In genomic region chr4:106892786-106893185, GRCh38 we compare ENCODE assay signal across 18 cellular contexts.
DNase-seq lines count a peak whose midpoint lies in the region; ATAC-seq, FAIRE-seq and TF ChIP-seq lines count a peak whose summit lies in the region.
"Had no signal": no experiment of that assay in that cellular context is flagged by ENCODE, and none has a peak within 500 bp of the region (broad histone marks: within the 10 kb centered on the region; RNA-seq: fewer than 3 reads in every experiment).

No MANE protein-coding gene starts in this region.

- TF ChIP-seq CTCF in WTC11 (IDR thresholded peaks at IDR 0.05) (no peak), kidney (IDR thresholded peaks at IDR 0.05; ENCODE audit: borderline replicate concordance, extremely low read depth, insufficient read depth) (no peak), spleen (IDR thresholded peaks at IDR 0.05 in 8 of 11, conservative IDR thresholded peaks at IDR 0.05 in 3 of 11) (no peak)

- no peak for ATAC-seq in WTC11
- no peak for ATAC-seq in naive thymus-derived CD8-positive, alpha-beta T cell
- ATAC-seq: GM12878 had no signal

- H3K4me1 Mint-ChIP-seq in WTC11 = no peaks in the 10 kb centered on the region
- no peaks in the 10 kb centered on the region for H3K4me1 Mint-ChIP-seq in naive thymus-derived CD8-positive, alpha-beta T cell
- H3K4me1 Mint-ChIP-seq: B cell; CD8-positive, alpha-beta memory T cell had no signal

- H3K4me3 Mint-ChIP-seq in WTC11 = no peak overlapping the region
- H3K4me3 Mint-ChIP-seq in naive thymus-derived CD8-positive, alpha-beta T cell = no peak overlapping the region
- H3K4me3 Mint-ChIP-seq: B cell; CD4-positive, CD25-positive, alpha-beta regulatory T cell; CD8-positive, alpha-beta memory T cell had no signal

- 69 to 90% (median 87%) methylated on average over 4 to 6 of the region's 6 CpGs for WGBS in spleen, 5 donors

- no peaks in the 10 kb centered on the region for H3K4me1 ChIP-seq in kidney (ENCODE audit: control insufficient read depth in 1 of 2, insufficient read depth in 1 of 2, low read depth in 1 of 2, low read length in 2 of 2)
- H3K4me1 ChIP-seq in spleen = no peaks in the 10 kb centered on the region
- H3K4me1 ChIP-seq: BLaER1 treated with 17β-estradiol and CSF1 and Interleukin-3, amounts not matched to agents 10 nM and 100 nM; HAP-1 had no signal

- H3K27me3 Mint-ChIP-seq in WTC11 (ENCODE audit: low read depth) = no peaks in the 10 kb centered on the region
- H3K27me3 Mint-ChIP-seq in naive thymus-derived CD8-positive, alpha-beta T cell = peaks cover 0 to 5% (median 0%) of the 10 kb centered on the region in 5 donors
- H3K27me3 Mint-ChIP-seq: B cell; CD4-positive, CD25-positive, alpha-beta regulatory T cell; CD8-positive, alpha-beta memory T cell had no signal

- CTCF ChIA-PET in WTC11 (lab: Charles Lee) = interaction anchor here (1.4 kb wide), 1 partner anchor 18 kb away, joined by 10 read pairs; no protein-coding TSS in a partner anchor

- H3K36me3 ChIP-seq in kidney (ENCODE audit: control insufficient read depth in 1 of 2, insufficient read depth in 2 of 2, low read length in 2 of 2) = no peaks in the 10 kb centered on the region
- H3K36me3 ChIP-seq in spleen = no peaks in the 10 kb centered on the region
- H3K36me3 ChIP-seq: BLaER1 treated with 17β-estradiol and CSF1 and Interleukin-3, amounts not matched to agents 10 nM and 100 nM; HAP-1 had no signal

- H3K36me3 Mint-ChIP-seq in WTC11 = 0 out of 2 replicates have a peak, but pooled peaks cover 2% of the 10 kb centered on the region
- no peaks in the 10 kb centered on the region for H3K36me3 Mint-ChIP-seq in naive thymus-derived CD8-positive, alpha-beta T cell
- H3K36me3 Mint-ChIP-seq: CD4-positive, CD25-positive, alpha-beta regulatory T cell; CD8-positive, alpha-beta memory T cell had no signal

- H3K4me3 ChIP-seq in kidney (ENCODE audit: low read length in 2 of 2) (no peak overlapping the region), spleen (no peak overlapping the region)
- H3K4me3 ChIP-seq: BLaER1 treated with 17β-estradiol and CSF1 and Interleukin-3, amounts not matched to agents 10 nM and 100 nM; GM12878; HAP-1 had no signal

- no peak overlapping the region for H3K27ac Mint-ChIP-seq in WTC11
- H3K27ac Mint-ChIP-seq in naive thymus-derived CD8-positive, alpha-beta T cell = no peak overlapping the region
- H3K27ac Mint-ChIP-seq: B cell; CD4-positive, CD25-positive, alpha-beta regulatory T cell; CD8-positive, alpha-beta memory T cell had no signal

- no peak overlapping the region for H3K9ac ChIP-seq in kidney (ENCODE audit: low read length in 2 of 2)
- H3K9ac ChIP-seq: BLaER1 treated with 17β-estradiol and CSF1 and Interleukin-3, amounts not matched to agents 10 nM and 100 nM had no signal

- DNase-seq in WTC11 (ENCODE audit: low spot score) (peak; percentile 6), kidney (peak; percentile 27), spleen (peak; percentile 68), OCI-M1 (lab: John Stamatoyannopoulos, UW) (no peak)
- no peak for DNase-seq in naive thymus-derived CD8-positive, alpha-beta T cell
- no peak for DNase-seq in activated CD4-positive, alpha-beta T cell treated with anti-CD3 and anti-CD28 coated beads for 4 hours
- DNase-seq: CD4-positive, CD25-positive, alpha-beta regulatory T cell; COR-L47; DMS 273 treated with DMSO at 0.1 percent for 48 hours; DMS53; DND-41; EL had no signal

- FAIRE-seq in kidney (lab: Jason Lieb, UNC) = no peak
- FAIRE-seq: GM12878 had no signal

- no peak for TF ChIP-seq POLR2A in spleen (IDR thresholded peaks at IDR 0.05)

- POLR2A ChIA-PET in WTC11 (lab: Charles Lee) = no interaction called here
- POLR2A ChIA-PET in naive thymus-derived CD8-positive, alpha-beta T cell (lab: Charles Lee) = no interaction called here

- intact Hi-C loops in kidney (cut with DNase I) (no loop called here), spleen (cut with DNase I; ENCODE audit: low total_unique reads) (no loop called here)

- H3K27ac ChIP-seq in kidney (ENCODE audit: low read depth in 2 of 2, low read length in 2 of 2) (no peak overlapping the region), spleen (no peak overlapping the region)
- H3K27ac ChIP-seq: BLaER1 treated with 17β-estradiol and CSF1 and Interleukin-3, amounts not matched to agents 10 nM and 100 nM; HL-60 had no signal

- no peaks in the 10 kb centered on the region for H3K27me3 ChIP-seq in spleen (replicated peaks in 1 of 7)
- H3K27me3 ChIP-seq: BLaER1 treated with 17β-estradiol and CSF1 and Interleukin-3, amounts not matched to agents 10 nM and 100 nM had no signal

- H3K9me3 ChIP-seq in kidney (ENCODE audit: control insufficient read depth in 1 of 2, low read length in 2 of 2) (no peaks in the 10 kb centered on the region), spleen (peaks cover 0 to 4% (median 0%) of the 10 kb centered on the region in 8 donors)
- H3K9me3 ChIP-seq: BLaER1 treated with 17β-estradiol and CSF1 and Interleukin-3, amounts not matched to agents 10 nM and 100 nM; HAP-1 had no signal

- peaks cover 14% of the 10 kb centered on the region for H3K9me3 Mint-ChIP-seq in WTC11
- H3K9me3 Mint-ChIP-seq in naive thymus-derived CD8-positive, alpha-beta T cell = peaks cover 0 to 10% (median 1%) of the 10 kb centered on the region in 9 donors

TF ChIP-seq in WTC11, 78 proteins besides CTCF, POLR2A, EP300 and RAD21 (continues in another document):
- TF ChIP-seq RORB (CRISPR knock-in tag; IDR thresholded peaks at IDR 0.05) = no peak
- TF ChIP-seq, protein P1, sequence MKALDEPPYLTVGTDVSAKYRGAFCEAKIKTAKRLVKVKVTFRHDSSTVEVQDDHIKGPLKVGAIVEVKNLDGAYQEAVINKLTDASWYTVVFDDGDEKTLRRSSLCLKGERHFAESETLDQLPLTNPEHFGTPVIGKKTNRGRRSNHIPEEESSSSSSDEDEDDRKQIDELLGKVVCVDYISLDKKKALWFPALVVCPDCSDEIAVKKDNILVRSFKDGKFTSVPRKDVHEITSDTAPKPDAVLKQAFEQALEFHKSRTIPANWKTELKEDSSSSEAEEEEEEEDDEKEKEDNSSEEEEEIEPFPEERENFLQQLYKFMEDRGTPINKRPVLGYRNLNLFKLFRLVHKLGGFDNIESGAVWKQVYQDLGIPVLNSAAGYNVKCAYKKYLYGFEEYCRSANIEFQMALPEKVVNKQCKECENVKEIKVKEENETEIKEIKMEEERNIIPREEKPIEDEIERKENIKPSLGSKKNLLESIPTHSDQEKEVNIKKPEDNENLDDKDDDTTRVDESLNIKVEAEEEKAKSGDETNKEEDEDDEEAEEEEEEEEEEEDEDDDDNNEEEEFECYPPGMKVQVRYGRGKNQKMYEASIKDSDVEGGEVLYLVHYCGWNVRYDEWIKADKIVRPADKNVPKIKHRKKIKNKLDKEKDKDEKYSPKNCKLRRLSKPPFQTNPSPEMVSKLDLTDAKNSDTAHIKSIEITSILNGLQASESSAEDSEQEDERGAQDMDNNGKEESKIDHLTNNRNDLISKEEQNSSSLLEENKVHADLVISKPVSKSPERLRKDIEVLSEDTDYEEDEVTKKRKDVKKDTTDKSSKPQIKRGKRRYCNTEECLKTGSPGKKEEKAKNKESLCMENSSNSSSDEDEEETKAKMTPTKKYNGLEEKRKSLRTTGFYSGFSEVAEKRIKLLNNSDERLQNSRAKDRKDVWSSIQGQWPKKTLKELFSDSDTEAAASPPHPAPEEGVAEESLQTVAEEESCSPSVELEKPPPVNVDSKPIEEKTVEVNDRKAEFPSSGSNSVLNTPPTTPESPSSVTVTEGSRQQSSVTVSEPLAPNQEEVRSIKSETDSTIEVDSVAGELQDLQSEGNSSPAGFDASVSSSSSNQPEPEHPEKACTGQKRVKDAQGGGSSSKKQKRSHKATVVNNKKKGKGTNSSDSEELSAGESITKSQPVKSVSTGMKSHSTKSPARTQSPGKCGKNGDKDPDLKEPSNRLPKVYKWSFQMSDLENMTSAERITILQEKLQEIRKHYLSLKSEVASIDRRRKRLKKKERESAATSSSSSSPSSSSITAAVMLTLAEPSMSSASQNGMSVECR (CRISPR knock-in tag; IDR thresholded peaks at IDR 0.05; ENCODE audit: borderline replicate concordance) = no peak
- no peak for TF ChIP-seq ZNF396 (CRISPR knock-in tag; IDR thresholded peaks at IDR 0.05; ENCODE audit: borderline replicate concordance)
- no peak for TF ChIP-seq KAT7 (CRISPR knock-in tag; IDR thresholded peaks at IDR 0.05; ENCODE audit: borderline replicate concordance)
- TF ChIP-seq ZNF232 (CRISPR knock-in tag; IDR thresholded peaks at IDR 0.05) = no peak
- no peak for TF ChIP-seq STAT6 (CRISPR knock-in tag; conservative IDR thresholded peaks at IDR 0.05; ENCODE audit: low read depth)

Comparison
In these comparisons a context has a peak if more than half of its experiments do, and no peak if none do; other contexts are left out.
1. DNase-seq: peak in WTC11 (single experiment), kidney (single experiment) and spleen (single experiment); none in OCI-M1 (single experiment), naive thymus-derived CD8-positive, alpha-beta T cell (0 of 10) and activated CD4-positive, alpha-beta T cell treated with anti-CD3 and anti-CD28 coated beads for 4 hours (0 of 2).